Comparison of ENCODE assay signal across 8 cellular contexts in genomic region chr14:50082784-50083466, GRCh38. TPM values are rescaled to one million over a fixed set of nuclear protein-coding genes. Genes with fewer than 3 reads are reported as not detected.
DNase-seq lines count a peak whose midpoint lies in the region; ATAC-seq and TF ChIP-seq lines count a peak whose summit lies in the region.

No MANE protein-coding gene starts in this region.

- no peaks in the 10 kb centered on the region; the same call in 1 of the 2 replicates for H3K9me3 ChIP-seq in AG04450 (ENCODE audit: control insufficient read depth, insufficient read depth, low read length)
- H3K9me3 ChIP-seq in liver (ENCODE audit: control insufficient read depth in 4 of 4, low read length in 3 of 4): no peaks in the 10 kb centered on the region
- H3K9me3 ChIP-seq in stomach smooth muscle (ENCODE audit: control insufficient read depth in 2 of 2, low read length in 2 of 2): no peaks in the 10 kb centered on the region

- peaks cover 2% of the 10 kb centered on the region for H3K36me3 Mint-ChIP-seq in IgD-negative memory B cell

- ATAC-seq in GM21360 (IDR thresholded peaks at IDR 0.05; ENCODE audit: unreplicated experiment): peak; percentile 57

- peak; percentile 50 for DNase-seq in AG04450 (ENCODE audit: low read depth, low spot score)
- DNase-seq in activated T-cell treated with anti-CD3 and anti-CD28 coated beads, Interleukin-2, amount 50 U/mL, for 1 hour: peak; percentile 75
- no peak for DNase-seq in foreskin melanocyte
- DNase-seq in HuH-7.5 (ENCODE audit: low spot score): no peak

- no peak overlapping the region for H3K9ac ChIP-seq in liver (ENCODE audit: low read depth in 1 of 2, low read length in 2 of 2)
- H3K9ac ChIP-seq in stomach smooth muscle (ENCODE audit: low read length in 2 of 2): peak overlapping the region in 1 of 2 donors; percentile 48

- CTCF ChIA-PET in AG04450 (lab: Charles Lee): no interaction called here

- H3K27ac Mint-ChIP-seq in IgD-negative memory B cell: peak overlapping the region; percentile 94 to 99 (median 98)

- H3K4me3 Mint-ChIP-seq in IgD-negative memory B cell: peak overlapping the region; percentile 55 to 83 (median 76)

- H3K27ac ChIP-seq in AG04450 (ENCODE audit: low read depth, low read length): peak overlapping the region; percentile 87
- peak overlapping the region; percentile 23 to 75 for H3K27ac ChIP-seq in liver (ENCODE audit: low read depth in 1 of 2, low read length in 2 of 2)
- H3K27ac ChIP-seq in stomach smooth muscle (ENCODE audit: low read length): peak overlapping the region; percentile 6

- no peak for TF ChIP-seq CTCF in AG04450 (IDR thresholded peaks at IDR 0.05; ENCODE audit: low read depth, low read length)
- TF ChIP-seq CTCF in liver (IDR thresholded peaks at IDR 0.05; ENCODE audit: low read depth, low read length, missing input control): no peak

- H3K27me3 ChIP-seq in AG04450 (ENCODE audit: control insufficient read depth, insufficient read depth, low read length) (no peaks in the 10 kb centered on the region), liver (ENCODE audit: control insufficient read depth in 4 of 4, insufficient read depth in 4 of 4, low read length in 3 of 4) (no peaks in the 10 kb centered on the region), stomach smooth muscle (ENCODE audit: control insufficient read depth in 1 of 2, insufficient read depth in 2 of 2, low read length in 2 of 2) (no peaks in the 10 kb centered on the region)

- WGBS in liver: 87% methylated on average over 10 of the region's 10 CpGs

- no peaks in the 10 kb centered on the region for H3K9me3 Mint-ChIP-seq in IgD-negative memory B cell

- no peak for TF ChIP-seq RAD21 in liver (IDR thresholded peaks at IDR 0.05)

- no peak overlapping the region for H3K4me3 ChIP-seq in AG04450 (ENCODE audit: low read depth, low read length)
- H3K4me3 ChIP-seq in liver (ENCODE audit: low read depth in 1 of 3, low read length in 3 of 3): no peak overlapping the region
- H3K4me3 ChIP-seq in stomach smooth muscle (ENCODE audit: low read length in 2 of 2): no peak overlapping the region

- H3K4me1 Mint-ChIP-seq in IgD-negative memory B cell: peaks cover 49 to 63% (median 59%) of the 10 kb centered on the region in 3 donors

- H3K4me1 ChIP-seq in liver (ENCODE audit: control insufficient read depth in 4 of 4, insufficient read depth in 4 of 4, low read length in 3 of 4) (peaks cover 0 to 3% (median 0%) of the 10 kb centered on the region in 4 donors), stomach smooth muscle (ENCODE audit: control insufficient read depth, insufficient read depth, low read length) (no peaks in the 10 kb centered on the region)

- no peaks in the 10 kb centered on the region for H3K36me3 ChIP-seq in liver (ENCODE audit: control insufficient read depth in 4 of 4, insufficient read depth in 3 of 4, low read depth in 1 of 4, low read length in 3 of 4)
- H3K36me3 ChIP-seq in stomach smooth muscle (ENCODE audit: control insufficient read depth in 2 of 2, insufficient read depth in 2 of 2, low read length in 2 of 2): no peaks in the 10 kb centered on the region

- no peaks in the 10 kb centered on the region for H3K27me3 Mint-ChIP-seq in IgD-negative memory B cell

- POLR2A ChIA-PET in AG04450 (lab: Yijun Ruan, JAX): no interaction called here

TF ChIP-seq in liver, 16 proteins besides CTCF, POLR2A, EP300 and RAD21:
- TF ChIP-seq MAX (IDR thresholded peaks at IDR 0.05) (no peak), SP1 (IDR thresholded peaks at IDR 0.05) (no peak), ATF3 (IDR thresholded peaks at IDR 0.05) (no peak), FOXA2 (IDR thresholded peaks at IDR 0.05) (no peak)

RNA-seq across cellular contexts. Expression of gene VCPKMT, which starts 33.4 kb away (rescaled TPM):
- polyA plus RNA-seq in AG04450 (2011; rRNA removed): 5.1 and 7.7 TPM in 2 replicates
- 2.9 and 3.0 TPM in 2 replicates for polyA minus RNA-seq in AG04450 (2011; rRNA and poly(A)+ RNA removed)
- 14.0 TPM for polyA plus RNA-seq in IgD-negative memory B cell
- 1 to 10 TPM; 2.6 to 5.0 TPM for total RNA-seq in liver
- polyA plus RNA-seq in liver: 1 to 10 TPM; 2.8 to 3.0 TPM

Comparison
In these comparisons a context has a peak if more than half of its experiments do, and no peak if none do; other contexts are left out.
1. DNase-seq: peak in AG04450 (single experiment) and activated T-cell treated with anti-CD3 and anti-CD28 coated beads, Interleukin-2, amount 50 U/mL, for 1 hour (single experiment); none in foreskin melanocyte (single experiment) and HuH-7.5 (single experiment).
2. H3K27ac ChIP-seq: peak in every context shown above with its lines; median percentile 87 in AG04450; 49 in liver; 6 in stomach smooth muscle.